Comparison of ENCODE assay signal across 8 cellular contexts in the genomic region with DNA sequence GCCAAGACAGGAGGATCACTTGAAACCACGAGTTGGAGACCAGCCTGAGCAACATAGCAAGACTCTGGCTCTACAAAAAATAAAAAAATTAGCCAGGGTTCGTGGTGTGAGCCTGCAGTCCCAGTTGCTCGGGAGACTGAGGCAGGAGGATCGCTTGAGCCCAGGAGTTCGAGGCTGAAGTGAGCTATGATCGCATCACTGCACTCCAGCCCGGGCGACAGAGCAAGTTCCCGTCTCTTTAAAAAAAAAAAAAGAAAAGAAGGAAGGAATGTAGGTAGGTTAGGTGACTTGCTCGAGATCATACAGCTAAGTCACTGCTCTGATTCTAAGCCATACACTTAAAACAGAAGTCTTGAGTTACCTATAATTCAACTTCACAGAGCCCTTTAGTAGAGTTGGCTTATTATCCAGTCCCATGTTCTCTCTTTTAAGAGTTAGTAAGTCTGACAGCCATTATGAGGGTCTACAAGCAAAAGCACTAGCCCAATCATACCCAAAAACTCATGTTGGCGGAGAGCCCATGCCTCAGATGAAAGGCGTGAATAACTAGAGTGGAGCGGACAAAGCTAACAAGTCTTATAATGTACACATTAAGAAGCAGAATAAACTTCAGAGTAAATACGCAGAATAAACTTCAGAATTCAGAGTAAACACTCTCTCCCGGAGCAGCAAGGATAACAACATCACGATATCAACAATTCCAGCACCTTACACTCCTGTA. TPM values are rescaled to one million over a fixed set of nuclear protein-coding genes. Genes with fewer than 3 reads are reported as not detected.
DNase-seq lines count a peak whose midpoint lies in the region; ATAC-seq and TF ChIP-seq lines count a peak whose summit lies in the region.

No MANE protein-coding gene starts in this region.

- peak overlapping the region; percentile 90 for H2AFZ ChIP-seq in PC-9

- H3K27me3 Mint-ChIP-seq in effector memory CD8-positive, alpha-beta T cell = no peaks in the 10 kb centered on the region
- peaks cover 13% of the 10 kb centered on the region for H3K27me3 Mint-ChIP-seq in nephron progenitor cell (ENCODE audit: low read depth, poor library complexity)

- TF ChIP-seq CTCF in PC-9 (conservative IDR thresholded peaks at IDR 0.05) (no peak), nephron progenitor cell (IDR thresholded peaks at IDR 0.05) (no peak)

- intact Hi-C loops in PC-9 (cut with micrococcal nuclease; ENCODE audit: unreplicated experiment) = loop anchor here (1.0 to 5.0 kb wide), 3 partner anchors 106 to 306 kb away; no protein-coding TSS in a partner anchor

- no peaks in the 10 kb centered on the region for H3K9me2 ChIP-seq in PC-9 (ENCODE audit: insufficient read depth)

- H3K4me1 Mint-ChIP-seq in effector memory CD8-positive, alpha-beta T cell (ENCODE audit: low read depth in 2 of 2) = peaks cover 29 to 42% of the 10 kb centered on the region in 2 donors
- H3K4me1 Mint-ChIP-seq in nephron progenitor cell = peaks cover 37% of the 10 kb centered on the region

- peak overlapping the region; percentile 83 for H3K27ac ChIP-seq in PC-9

- peaks cover 57% of the 10 kb centered on the region for H3K79me2 ChIP-seq in PC-9 (ENCODE audit: low read depth)

- H3K36me3 ChIP-seq in PC-9 (ENCODE audit: low read depth) = no peaks in the 10 kb centered on the region; the same call in 1 of the 2 replicates

- peaks cover 18% of the 10 kb centered on the region for H3F3A ChIP-seq in PC-9 (ENCODE audit: insufficient read depth, low read depth)

- peaks cover 14% of the 10 kb centered on the region for H3K4me1 ChIP-seq in PC-9 (replicated peaks; ENCODE audit: insufficient read depth)

- no peaks in the 10 kb centered on the region for H4K20me1 ChIP-seq in PC-9 (ENCODE audit: insufficient read depth)

- H3K9me3 Mint-ChIP-seq in effector memory CD8-positive, alpha-beta T cell = no peaks in the 10 kb centered on the region
- no peaks in the 10 kb centered on the region for H3K9me3 Mint-ChIP-seq in nephron progenitor cell

- H3K4me3 Mint-ChIP-seq in effector memory CD8-positive, alpha-beta T cell = peak overlapping the region; percentile 98
- H3K4me3 Mint-ChIP-seq in nephron progenitor cell = peak overlapping the region; percentile 99

- peaks cover 14% of the 10 kb centered on the region for H3K36me3 Mint-ChIP-seq in effector memory CD8-positive, alpha-beta T cell (ENCODE audit: insufficient read depth)
- peaks cover 4% of the 10 kb centered on the region for H3K36me3 Mint-ChIP-seq in nephron progenitor cell (ENCODE audit: low read depth)

- DNase-seq in NCI-H1092 treated with DMSO at 0.1 percent for 48 hours (lab: John Stamatoyannopoulos, UW) (peak; percentile 48), NCI-H1092 (lab: John Stamatoyannopoulos, UW) (no peak), PC-9 (peak in 1 of 2 experiments; percentile 10), nephron progenitor cell (peak; percentile 10), NCI-H1105 treated with DMSO at 0.1 percent for 48 hours (lab: John Stamatoyannopoulos, UW) (no peak)
- no peak for DNase-seq in effector memory CD8-positive, alpha-beta T cell
- no peak for DNase-seq in activated CD4-positive, alpha-beta T cell treated with anti-CD3 and anti-CD28 coated beads, Interleukin-2, amount 50 U/mL, for 4 hours

- BruUV-seq in PC-9 (replicated peaks; lab: Mats Ljungman, UMichigan) = TSS peak; percentile 58

- H3K27ac Mint-ChIP-seq in effector memory CD8-positive, alpha-beta T cell = peak overlapping the region; percentile 96 to 98
- H3K27ac Mint-ChIP-seq in nephron progenitor cell = peak overlapping the region; percentile 96

- POLR2A ChIA-PET in PC-9 (lab: Charles Lee; ENCODE audit: unreplicated experiment) = interaction anchor here (0.5 to 0.7 kb wide), 2 partner anchors 79 to 105 kb away, joined by 3 read pairs; no protein-coding TSS in a partner anchor

- peak overlapping the region; percentile 84 for H3K4me2 ChIP-seq in PC-9

- ATAC-seq in effector memory CD8-positive, alpha-beta T cell (replicated peaks) = no peak
- no peak for ATAC-seq in GM19455 (IDR thresholded peaks at IDR 0.05; ENCODE audit: unreplicated experiment)

- no peaks in the 10 kb centered on the region for H3K9me3 ChIP-seq in PC-9 (ENCODE audit: insufficient read depth, low read depth)

- CTCF ChIA-PET in PC-9 (lab: Charles Lee) = interaction anchor here (0.7 kb wide), 1 partner anchor 700 kb away, joined by 4 read pairs; no protein-coding TSS in a partner anchor

- H3K27me3 ChIP-seq in PC-9 (ENCODE audit: insufficient read depth, low read depth) = no peaks in the 10 kb centered on the region

- peak overlapping the region; percentile 99 for H3K4me3 ChIP-seq in PC-9

RNA-seq across cellular contexts. Expression of a gene that starts 0.8 kb away (rescaled TPM):
- 42.2 and 56.5 TPM in 2 replicates for total RNA-seq in PC-9 (2021)

RNA-seq across cellular contexts. Expression of a gene that starts 0.9 kb away (rescaled TPM):
- total RNA-seq in PC-9 (2021) = 7.5 and 8.6 TPM in 2 replicates

Comparison
In these comparisons a context has a peak if more than half of its experiments do, and no peak if none do; other contexts are left out.
1. DNase-seq: peak in NCI-H1092 treated with DMSO at 0.1 percent for 48 hours (single experiment) and nephron progenitor cell (single experiment); none in NCI-H1092 (single experiment), effector memory CD8-positive, alpha-beta T cell (0 of 3), NCI-H1105 treated with DMSO at 0.1 percent for 48 hours (single experiment) and activated CD4-positive, alpha-beta T cell treated with anti-CD3 and anti-CD28 coated beads, Interleukin-2, amount 50 U/mL, for 4 hours (0 of 2).